8 cellular contexts compared by ENCODE assay signal in the genomic region with DNA sequence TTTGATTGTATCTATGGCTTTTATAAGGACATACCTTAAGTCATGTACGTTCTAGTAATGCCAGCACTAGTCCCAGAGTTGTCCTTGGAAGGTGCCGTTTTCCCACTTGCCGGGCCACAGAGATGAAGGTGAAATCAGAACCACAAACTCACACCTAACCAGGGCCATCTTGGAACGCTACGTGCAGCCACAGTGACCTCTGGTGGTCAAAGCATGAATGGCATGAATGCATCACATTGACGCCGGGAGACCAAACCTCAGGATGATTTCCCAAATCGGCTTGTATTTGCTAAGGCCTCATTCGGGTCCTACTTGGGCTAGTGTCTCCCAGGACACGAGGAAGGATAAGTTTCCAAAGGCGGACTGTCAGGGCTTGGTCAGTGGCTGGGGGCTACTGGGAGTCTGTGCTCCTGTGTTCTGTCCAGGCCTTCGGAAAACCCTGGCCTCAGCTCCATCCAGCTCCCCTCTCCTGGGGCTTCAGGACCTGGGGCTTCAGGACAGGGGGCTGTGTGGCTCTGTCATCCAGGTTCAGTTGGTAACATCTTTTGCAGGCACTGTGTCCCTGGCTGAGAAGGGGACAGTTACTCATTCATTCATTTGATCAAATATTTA.
DNase-seq lines count a peak whose midpoint lies in the region; ATAC-seq, FAIRE-seq and TF ChIP-seq lines count a peak whose summit lies in the region.

No MANE protein-coding gene starts in this region.

- no peaks in the 10 kb centered on the region for H3K9me3 ChIP-seq in CD4-positive, alpha-beta T cell (ENCODE audit: control insufficient read depth, low read length)
- H3K9me3 ChIP-seq in NT2/D1 (ENCODE audit: insufficient read depth, low read length) = peaks cover 7% of the 10 kb centered on the region; the same call in 1 of the 2 replicates

- H3K27ac ChIP-seq in CD4-positive, alpha-beta T cell (ENCODE audit: low read depth, low read length) = no peak overlapping the region

- peak; percentile 56 for ATAC-seq in CD4-positive, alpha-beta T cell (ENCODE audit: poor library complexity)
- ATAC-seq in activated T-cell treated with anti-CD3 and anti-CD28 coated beads, Interleukin-2, amount 50 U/mL, for 4 hours = peak in 1 of 2 donors; percentile 53
- ATAC-seq in stimulated activated naive CD8-positive, alpha-beta T cell treated with anti-CD3 and anti-CD28 coated beads, Interleukin-15, amount 100 ng/mL, for 72 hours = peak; percentile 58
- ATAC-seq in HG03520 (IDR thresholded peaks at IDR 0.05; ENCODE audit: unreplicated experiment) = no peak

- no peaks in the 10 kb centered on the region for H3K36me3 ChIP-seq in NT2/D1 (ENCODE audit: insufficient read depth, insufficient read length, low read length)

- no peak overlapping the region for H3K4me3 Mint-ChIP-seq in CD4-positive, alpha-beta T cell
- H3K4me3 Mint-ChIP-seq in activated T-cell treated with anti-CD3 and anti-CD28 coated beads, Interleukin-2, amount 50 U/mL, for 4 hours = no peak overlapping the region
- H3K4me3 Mint-ChIP-seq in nephron = no peak overlapping the region
- no peak overlapping the region for H3K4me3 Mint-ChIP-seq in stimulated activated naive CD8-positive, alpha-beta T cell treated with anti-CD3 and anti-CD28 coated beads, Interleukin-15, amount 100 ng/mL, for 72 hours

- peak; percentile 41 to 70 (median 56) for DNase-seq in CD4-positive, alpha-beta T cell
- DNase-seq in H54 (ENCODE audit: insufficient read length, low spot score) (peak; percentile 19), NT2/D1 (ENCODE audit: low read depth, low spot score) (peak; percentile 44), fibroblast of mammary gland (ENCODE audit: low read depth) (peak; percentile 70)
- peak; percentile 60 for DNase-seq in activated T-cell treated with anti-CD3 and anti-CD28 coated beads, Interleukin-2, amount 50 U/mL, for 4 hours
- peak; percentile 47 to 48 for DNase-seq in stimulated activated naive CD8-positive, alpha-beta T cell treated with anti-CD3 and anti-CD28 coated beads, Interleukin-15, amount 100 ng/mL, for 72 hours

- no peaks in the 10 kb centered on the region for H3K36me3 Mint-ChIP-seq in CD4-positive, alpha-beta T cell (ENCODE audit: low read depth)
- H3K36me3 Mint-ChIP-seq in activated T-cell treated with anti-CD3 and anti-CD28 coated beads, Interleukin-2, amount 50 U/mL, for 4 hours (ENCODE audit: insufficient read depth) = no peaks in the 10 kb centered on the region
- no peaks in the 10 kb centered on the region for H3K36me3 Mint-ChIP-seq in nephron (ENCODE audit: low read depth)

- POLR2A ChIA-PET in CD4-positive, alpha-beta T cell (lab: Charles Lee) = no interaction called here

- H3K27me3 ChIP-seq in CD4-positive, alpha-beta T cell (ENCODE audit: control insufficient read depth, insufficient read depth, low read length) = no peaks in the 10 kb centered on the region
- H3K27me3 ChIP-seq in NT2/D1 (ENCODE audit: insufficient read depth, insufficient read length) = peaks cover 16% of the 10 kb centered on the region

- FAIRE-seq in H54 (lab: Jason Lieb, UNC) = no peak

- H3K9ac ChIP-seq in NT2/D1 (ENCODE audit: insufficient read length, low read depth) = peak overlapping the region; percentile 27

- no peak overlapping the region for H3K27ac Mint-ChIP-seq in CD4-positive, alpha-beta T cell
- H3K27ac Mint-ChIP-seq in nephron = no peak overlapping the region
- no peak overlapping the region for H3K27ac Mint-ChIP-seq in stimulated activated naive CD8-positive, alpha-beta T cell treated with anti-CD3 and anti-CD28 coated beads, Interleukin-15, amount 100 ng/mL, for 72 hours

- intact Hi-C loops in CD4-positive, alpha-beta T cell (cut with DNase I, micrococcal nuclease) = loop anchor here (1.0 to 10.0 kb wide), 4 partner anchors 146 to 603 kb away; no protein-coding TSS in a partner anchor

- no peak for TF ChIP-seq POLR2A in H54 (IDR thresholded peaks at IDR 0.05; ENCODE audit: low read depth, low read length)

- CTCF ChIA-PET in CD4-positive, alpha-beta T cell (lab: Charles Lee) = no interaction called here

- H3K9me3 Mint-ChIP-seq in CD4-positive, alpha-beta T cell = no peaks in the 10 kb centered on the region
- H3K9me3 Mint-ChIP-seq in activated T-cell treated with anti-CD3 and anti-CD28 coated beads, Interleukin-2, amount 50 U/mL, for 4 hours = no peaks in the 10 kb centered on the region
- no peaks in the 10 kb centered on the region for H3K9me3 Mint-ChIP-seq in nephron
- H3K9me3 Mint-ChIP-seq in stimulated activated naive CD8-positive, alpha-beta T cell treated with anti-CD3 and anti-CD28 coated beads, Interleukin-15, amount 100 ng/mL, for 72 hours = no peaks in the 10 kb centered on the region

- H3K4me3 ChIP-seq in NT2/D1 (ENCODE audit: insufficient read length, low read depth) (no peak overlapping the region), fibroblast of mammary gland (ENCODE audit: control insufficient read depth, low read depth, low read length) (no peak overlapping the region)

- H3K4me1 ChIP-seq in NT2/D1 (ENCODE audit: insufficient read depth, insufficient read length) = peaks cover 4% of the 10 kb centered on the region

- no peaks in the 10 kb centered on the region for H3K4me1 Mint-ChIP-seq in CD4-positive, alpha-beta T cell (ENCODE audit: low read depth)
- H3K4me1 Mint-ChIP-seq in activated T-cell treated with anti-CD3 and anti-CD28 coated beads, Interleukin-2, amount 50 U/mL, for 4 hours (ENCODE audit: low read depth) = no peaks in the 10 kb centered on the region
- peaks cover 6% of the 10 kb centered on the region for H3K4me1 Mint-ChIP-seq in nephron
- H3K4me1 Mint-ChIP-seq in stimulated activated naive CD8-positive, alpha-beta T cell treated with anti-CD3 and anti-CD28 coated beads, Interleukin-15, amount 100 ng/mL, for 72 hours = no peaks in the 10 kb centered on the region

- peak; percentile 96 for TF ChIP-seq CTCF in CD4-positive, alpha-beta T cell (IDR thresholded peaks at IDR 0.05)
- peak; percentile 99 for TF ChIP-seq CTCF in fibroblast of mammary gland (conservative IDR thresholded peaks at IDR 0.05; ENCODE audit: control insufficient read depth, insufficient read depth, low read depth, low read length)
- TF ChIP-seq CTCF in nephron (IDR thresholded peaks at IDR 0.05; ENCODE audit: unreplicated experiment in 3 of 3) = peak; percentile 92 to 95 (median 94)

- peaks cover 68% of the 10 kb centered on the region for H3K27me3 Mint-ChIP-seq in CD4-positive, alpha-beta T cell
- peaks cover 31% of the 10 kb centered on the region for H3K27me3 Mint-ChIP-seq in activated T-cell treated with anti-CD3 and anti-CD28 coated beads, Interleukin-2, amount 50 U/mL, for 4 hours (ENCODE audit: low read depth)
- peaks cover 38% of the 10 kb centered on the region for H3K27me3 Mint-ChIP-seq in nephron (ENCODE audit: low read depth)
- H3K27me3 Mint-ChIP-seq in stimulated activated naive CD8-positive, alpha-beta T cell treated with anti-CD3 and anti-CD28 coated beads, Interleukin-15, amount 100 ng/mL, for 72 hours = peaks cover 37% of the 10 kb centered on the region

Comparison
In these comparisons a context has a peak if more than half of its experiments do, and no peak if none do; other contexts are left out.
1. DNase-seq: peak in every context shown above with its lines; median percentile 70 in fibroblast of mammary gland; 60 in activated T-cell treated with anti-CD3 and anti-CD28 coated beads, Interleukin-2, amount 50 U/mL, for 4 hours; 56 in CD4-positive, alpha-beta T cell; 48 in stimulated activated naive CD8-positive, alpha-beta T cell treated with anti-CD3 and anti-CD28 coated beads, Interleukin-15, amount 100 ng/mL, for 72 hours; 44 in NT2/D1; 19 in H54.